In the genomic region with DNA sequence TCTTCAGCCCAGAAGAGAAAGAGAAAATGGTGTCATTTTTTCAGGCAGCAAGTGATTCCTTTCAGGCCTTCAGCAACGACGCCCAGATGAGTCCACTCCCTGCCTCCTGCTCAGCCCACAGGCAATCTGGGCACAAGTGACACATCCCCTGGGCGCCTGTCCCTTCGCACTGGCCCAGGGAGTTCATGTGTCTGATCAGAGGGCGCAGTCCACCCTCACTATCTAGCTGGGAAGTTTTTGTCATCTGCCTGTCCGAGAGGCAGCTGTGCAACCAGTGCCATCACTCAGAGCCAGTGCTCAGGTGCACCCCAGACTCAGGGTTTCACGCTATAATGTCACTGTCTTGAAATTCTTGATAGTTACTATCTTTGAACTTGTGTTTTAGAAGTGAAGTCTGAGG, we compare ENCODE assay signal across 1 cellular context.
A peak's percentile ranks its signal among the peaks of the same experiment; 100 is the strongest.
TF ChIP-seq lines count a peak whose summit lies in the region.

No MANE protein-coding gene starts in this region.

TF ChIP-seq in HepG2, 621 proteins besides CTCF, POLR2A, EP300 and RAD21 (continued from another document):
- TF ChIP-seq, protein P1, sequence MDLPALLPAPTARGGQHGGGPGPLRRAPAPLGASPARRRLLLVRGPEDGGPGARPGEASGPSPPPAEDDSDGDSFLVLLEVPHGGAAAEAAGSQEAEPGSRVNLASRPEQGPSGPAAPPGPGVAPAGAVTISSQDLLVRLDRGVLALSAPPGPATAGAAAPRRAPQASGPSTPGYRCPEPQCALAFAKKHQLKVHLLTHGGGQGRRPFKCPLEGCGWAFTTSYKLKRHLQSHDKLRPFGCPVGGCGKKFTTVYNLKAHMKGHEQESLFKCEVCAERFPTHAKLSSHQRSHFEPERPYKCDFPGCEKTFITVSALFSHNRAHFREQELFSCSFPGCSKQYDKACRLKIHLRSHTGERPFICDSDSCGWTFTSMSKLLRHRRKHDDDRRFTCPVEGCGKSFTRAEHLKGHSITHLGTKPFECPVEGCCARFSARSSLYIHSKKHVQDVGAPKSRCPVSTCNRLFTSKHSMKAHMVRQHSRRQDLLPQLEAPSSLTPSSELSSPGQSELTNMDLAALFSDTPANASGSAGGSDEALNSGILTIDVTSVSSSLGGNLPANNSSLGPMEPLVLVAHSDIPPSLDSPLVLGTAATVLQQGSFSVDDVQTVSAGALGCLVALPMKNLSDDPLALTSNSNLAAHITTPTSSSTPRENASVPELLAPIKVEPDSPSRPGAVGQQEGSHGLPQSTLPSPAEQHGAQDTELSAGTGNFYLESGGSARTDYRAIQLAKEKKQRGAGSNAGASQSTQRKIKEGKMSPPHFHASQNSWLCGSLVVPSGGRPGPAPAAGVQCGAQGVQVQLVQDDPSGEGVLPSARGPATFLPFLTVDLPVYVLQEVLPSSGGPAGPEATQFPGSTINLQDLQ (CRISPR knock-in tag; IDR thresholded peaks at IDR 0.05): no peak
- TF ChIP-seq ZNF136 (CRISPR knock-in tag; IDR thresholded peaks at IDR 0.05; ENCODE audit: low read depth): no peak
- TF ChIP-seq FOXA3 (CRISPR knock-in tag; IDR thresholded peaks at IDR 0.05): no peak
- no peak for TF ChIP-seq TAF1 (CRISPR knock-in tag; IDR thresholded peaks at IDR 0.05)
- TF ChIP-seq AGO1 (IDR thresholded peaks at IDR 0.05; ENCODE audit: low read depth, low read length, poor library complexity, severe bottlenecking): no peak
- TF ChIP-seq, protein P2, sequence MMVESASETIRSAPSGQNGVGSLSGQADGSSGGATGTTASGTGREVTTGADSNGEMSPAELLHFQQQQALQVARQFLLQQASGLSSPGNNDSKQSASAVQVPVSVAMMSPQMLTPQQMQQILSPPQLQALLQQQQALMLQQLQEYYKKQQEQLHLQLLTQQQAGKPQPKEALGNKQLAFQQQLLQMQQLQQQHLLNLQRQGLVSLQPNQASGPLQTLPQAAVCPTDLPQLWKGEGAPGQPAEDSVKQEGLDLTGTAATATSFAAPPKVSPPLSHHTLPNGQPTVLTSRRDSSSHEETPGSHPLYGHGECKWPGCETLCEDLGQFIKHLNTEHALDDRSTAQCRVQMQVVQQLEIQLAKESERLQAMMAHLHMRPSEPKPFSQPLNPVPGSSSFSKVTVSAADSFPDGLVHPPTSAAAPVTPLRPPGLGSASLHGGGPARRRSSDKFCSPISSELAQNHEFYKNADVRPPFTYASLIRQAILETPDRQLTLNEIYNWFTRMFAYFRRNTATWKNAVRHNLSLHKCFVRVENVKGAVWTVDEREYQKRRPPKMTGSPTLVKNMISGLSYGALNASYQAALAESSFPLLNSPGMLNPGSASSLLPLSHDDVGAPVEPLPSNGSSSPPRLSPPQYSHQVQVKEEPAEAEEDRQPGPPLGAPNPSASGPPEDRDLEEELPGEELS (CRISPR knock-in tag; IDR thresholded peaks at IDR 0.05): no peak
- 0 out of 2 replicates have a peak, but pooled peaks have one; percentile 6 for TF ChIP-seq ZMYM4 (CRISPR knock-in tag; IDR thresholded peaks at IDR 0.05)
- TF ChIP-seq ZNF570 (CRISPR knock-in tag; IDR thresholded peaks at IDR 0.05; ENCODE audit: borderline replicate concordance): no peak
- TF ChIP-seq CEBPG (CRISPR knock-in tag; IDR thresholded peaks at IDR 0.05): no peak
- no peak for TF ChIP-seq ZNF557 (CRISPR knock-in tag; IDR thresholded peaks at IDR 0.05)
- TF ChIP-seq TBX3 (IDR thresholded peaks at IDR 0.05; ENCODE audit: borderline replicate concordance): no peak
- no peak for TF ChIP-seq ZNF451 (CRISPR knock-in tag; IDR thresholded peaks at IDR 0.05)
- TF ChIP-seq XRCC5 (optimal IDR thresholded peaks at IDR 0.05; ENCODE audit: low read length): peak; percentile 16
- TF ChIP-seq IRF2 (CRISPR knock-in tag; IDR thresholded peaks at IDR 0.05): no peak
- TF ChIP-seq KLF6 (CRISPR knock-in tag; IDR thresholded peaks at IDR 0.05): no peak
- TF ChIP-seq KLF13 (CRISPR knock-in tag; IDR thresholded peaks at IDR 0.05): no peak
- TF ChIP-seq CREM (IDR thresholded peaks at IDR 0.05): no peak
- no peak for TF ChIP-seq CREM (CRISPR knock-in tag; IDR thresholded peaks at IDR 0.05)
- TF ChIP-seq SMAD3 (CRISPR knock-in tag; IDR thresholded peaks at IDR 0.05): no peak
- TF ChIP-seq GZF1 (CRISPR knock-in tag; IDR thresholded peaks at IDR 0.05): no peak
- TF ChIP-seq ZFP1 (CRISPR knock-in tag; IDR thresholded peaks at IDR 0.05): no peak
- no peak for TF ChIP-seq MYC (CRISPR knock-in tag; IDR thresholded peaks at IDR 0.05; ENCODE audit: borderline replicate concordance)
- no peak for TF ChIP-seq ZNF577 (CRISPR knock-in tag; IDR thresholded peaks at IDR 0.05; ENCODE audit: borderline replicate concordance, low read depth)
- TF ChIP-seq ZNF292 (CRISPR knock-in tag; IDR thresholded peaks at IDR 0.05; ENCODE audit: borderline replicate concordance, low read depth): no peak
